ENCODE assay signal across 8 cellular contexts in the genomic region with DNA sequence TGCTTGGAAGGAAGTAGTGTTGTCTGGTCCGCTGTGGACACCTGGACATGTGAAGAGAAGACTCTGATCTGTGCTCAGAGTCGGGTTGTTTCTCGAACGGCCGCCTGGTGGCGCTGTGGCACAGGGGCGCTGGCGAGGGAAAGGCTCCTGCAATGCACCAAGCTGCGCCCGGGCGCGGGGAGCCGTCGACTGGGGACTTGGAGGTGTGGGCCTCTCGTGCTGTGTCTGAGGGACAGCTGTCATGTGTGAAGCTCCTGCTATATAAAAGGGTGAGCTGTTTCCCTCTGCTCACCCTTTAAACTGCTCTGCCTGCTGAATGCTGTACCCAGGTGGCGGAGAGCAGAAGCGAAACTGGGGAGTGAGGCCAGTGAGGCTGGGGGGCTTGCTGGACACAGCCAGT.
DNase-seq lines count a peak whose midpoint lies in the region; ATAC-seq and TF ChIP-seq lines count a peak whose summit lies in the region.

No MANE protein-coding gene starts in this region.

- peak; percentile 66 for ATAC-seq in GM19043 (IDR thresholded peaks at IDR 0.05; ENCODE audit: low read depth, unreplicated experiment)
- no peak for ATAC-seq in GM21619 (IDR thresholded peaks at IDR 0.05; ENCODE audit: unreplicated experiment)

- H3K4me3 ChIP-seq in AG09309 (ENCODE audit: control insufficient read depth, low read depth, low read length) = no peak overlapping the region; the same call in 1 of the 2 replicates

- DNase-seq in AG09309 (ENCODE audit: low read depth) = peak; percentile 13
- DNase-seq in NCI-H1092 (lab: John Stamatoyannopoulos, UW) = peak; percentile 1
- peak; percentile 68 for DNase-seq in UCSD-AML1 (lab: John Stamatoyannopoulos, UW; ENCODE audit: unreplicated experiment)
- DNase-seq in brain pericyte (ENCODE audit: low read depth, low spot score) = peak; percentile 41
- DNase-seq in islet precursor cell = peak; percentile 87
- DNase-seq in stimulated activated CD4-positive, alpha-beta T cell treated with anti-CD3 and anti-CD28 coated beads, Interleukin-15, amount 100 ng/mL, for 1 hour (ENCODE audit: low read depth in 1 of 2, low spot score in 1 of 2) = peak; percentile 34 to 53

- peak; percentile 93 for TF ChIP-seq CTCF in AG09309 (IDR thresholded peaks at IDR 0.05; ENCODE audit: control insufficient read depth, insufficient read depth, low read depth, low read length, missing control alignments)

Comparison
In these comparisons a context has a peak if more than half of its experiments do, and no peak if none do; other contexts are left out.
1. DNase-seq: peak in every context shown above with its lines; median percentile 87 in islet precursor cell; 68 in UCSD-AML1; 44 in stimulated activated CD4-positive, alpha-beta T cell treated with anti-CD3 and anti-CD28 coated beads, Interleukin-15, amount 100 ng/mL, for 1 hour; 41 in brain pericyte; 13 in AG09309; 1 in NCI-H1092.